Comparison of ENCODE assay signal across 8 cellular contexts in the genomic region with DNA sequence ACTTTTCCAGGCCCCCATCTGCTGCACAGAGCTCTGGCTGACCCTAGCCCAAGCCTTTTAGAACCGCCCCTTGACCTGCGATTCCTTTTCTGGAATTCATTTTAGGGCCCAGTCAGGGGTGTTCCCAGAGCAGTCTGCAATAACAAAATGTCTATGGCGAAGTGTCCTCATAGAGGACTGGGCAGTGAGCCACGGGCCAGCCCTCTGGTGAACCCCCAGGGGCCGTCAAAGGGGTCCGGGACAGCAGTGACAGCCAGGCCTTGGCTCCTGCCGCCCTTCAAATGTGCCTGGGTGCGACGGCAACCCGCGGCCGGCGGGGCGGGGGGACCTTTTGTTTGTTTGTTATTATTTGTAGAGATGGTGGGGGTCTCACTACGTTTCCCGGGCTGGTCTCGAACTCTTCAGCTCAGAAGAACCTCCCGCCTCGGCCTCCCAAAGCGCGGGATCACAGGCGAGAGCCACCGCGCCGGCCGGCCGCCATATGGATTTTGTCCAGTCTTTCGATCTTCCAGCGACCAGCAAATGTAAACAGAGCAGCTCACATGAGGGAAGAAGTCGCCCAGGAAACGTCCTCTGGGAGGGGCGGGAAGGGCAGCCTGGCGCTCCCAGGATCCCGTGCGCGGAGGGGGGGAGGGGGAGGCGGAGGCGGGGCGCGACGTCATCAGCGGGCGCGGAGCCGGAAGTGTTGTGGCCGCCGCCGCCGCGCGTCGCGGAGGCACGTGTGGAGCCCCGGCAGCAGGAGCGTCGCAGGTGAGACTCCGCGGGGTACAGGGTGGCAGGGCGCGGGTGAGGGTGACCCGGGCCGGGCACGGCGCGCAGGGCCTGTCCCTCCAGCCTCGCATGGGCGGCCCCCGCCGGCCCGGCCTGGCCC. TPM values are rescaled to one million over a fixed set of nuclear protein-coding genes. Genes with fewer than 3 reads are reported as not detected.
DNase-seq lines count a peak whose midpoint lies in the region; ATAC-seq and TF ChIP-seq lines count a peak whose summit lies in the region.

TSS of gene TRMT61A (plus strand) at position 685 of the 871 bp plus-strand sequence. CDS start 783 bp downstream, outside the sequence.

- TF ChIP-seq CTCF in chondrocyte (IDR thresholded peaks at IDR 0.05), result no peak

- peak; percentile 45 for ATAC-seq in HG03135 (IDR thresholded peaks at IDR 0.05; ENCODE audit: unreplicated experiment)
- no peak for ATAC-seq in GM18517 (IDR thresholded peaks at IDR 0.05; ENCODE audit: unreplicated experiment)

- H3K27me3 Mint-ChIP-seq in chondrocyte (ENCODE audit: low read depth), result no peaks in the 10 kb centered on the region

- peak within 1 kb of the TSS; percentile 98 for H3K27ac Mint-ChIP-seq in chondrocyte (ENCODE audit: unreplicated experiment)

- no peaks in the 10 kb centered on the region for H3K9me3 Mint-ChIP-seq in chondrocyte (ENCODE audit: low read depth)

- no peaks in the 10 kb centered on the region for H3K36me3 Mint-ChIP-seq in chondrocyte (ENCODE audit: low read depth)

- peak within 1 kb of the TSS; percentile 85 for H3K4me3 ChIP-seq in GM08714 (ENCODE audit: low read length)

- peaks cover 47% of the 10 kb centered on the region for H3K4me1 Mint-ChIP-seq in chondrocyte (ENCODE audit: low read depth)

- H3K4me3 Mint-ChIP-seq in chondrocyte (ENCODE audit: unreplicated experiment), result peak within 1 kb of the TSS; percentile 92

- DNase-seq in NCI-H446 (lab: John Stamatoyannopoulos, UW) (peak; percentile 79 to 93), chondrocyte (ENCODE audit: low spot score) (no peak), kidney tubule cell (ENCODE audit: low spot score) (peak; percentile 86)
- DNase-seq in activated CD4-positive, alpha-beta T cell treated with anti-CD3 and anti-CD28 coated beads for 4 hours, result peak; percentile 74 to 78
- peak; percentile 50 to 56 for DNase-seq in stimulated activated CD4-positive, alpha-beta T cell treated with anti-CD3 and anti-CD28 coated beads, Interleukin-1b, Interleukin-23, amount 100 ng/mL, for 1 hour (ENCODE audit: low read depth in 2 of 2)

RNA-seq across cellular contexts. Expression of gene TRMT61A, which starts in this region (rescaled TPM):
- total RNA-seq in chondrocyte, result 9.9 to 10.3 TPM (median 10.0 TPM) in 3 replicates
